18 cellular contexts compared by ENCODE assay signal in genomic region chr5:102623295-102623694, GRCh38.
A peak's percentile ranks its signal among the peaks of the same experiment; 100 is the strongest.
DNase-seq lines count a peak whose midpoint lies in the region; ATAC-seq, FAIRE-seq and TF ChIP-seq lines count a peak whose summit lies in the region.
"Had no signal": no experiment of that assay in that cellular context is flagged by ENCODE, and none has a peak within 500 bp of the region (broad histone marks: within the 10 kb centered on the region; RNA-seq: fewer than 3 reads in every experiment).

No MANE protein-coding gene starts in this region.

- no peak for ATAC-seq in GM18861 (IDR thresholded peaks at IDR 0.05; ENCODE audit: unreplicated experiment)
- ATAC-seq: GM12878 had no signal

- H3K4me3 ChIP-seq in BE2C (ENCODE audit: low read depth, low read length), result peak overlapping the region; percentile 0; the same call in 1 of the 2 replicates
- H3K4me3 ChIP-seq: GM12878 had no signal

- peaks cover 4% of the 10 kb centered on the region for H3K4me1 Mint-ChIP-seq in type B pancreatic cell (ENCODE audit: unreplicated experiment)
- H3K4me1 Mint-ChIP-seq: H9 had no signal

- in situ Hi-C loops in G401 (cut with HindIII; ENCODE audit: low sequenced_read_pairs), result no loop called here

- no peaks in the 10 kb centered on the region for H3K27me3 Mint-ChIP-seq in type B pancreatic cell

- no peaks in the 10 kb centered on the region; the same call in 1 of the 2 replicates for H3K27me3 ChIP-seq in BE2C

- H3K27ac Mint-ChIP-seq in type B pancreatic cell, result peak overlapping the region; percentile 65
- H3K27ac Mint-ChIP-seq: CD4-positive, alpha-beta T cell; H9 had no signal

- no peaks in the 10 kb centered on the region for H3K36me3 ChIP-seq in BE2C

- no peaks in the 10 kb centered on the region for H3K36me3 Mint-ChIP-seq in type B pancreatic cell

- H3K9me3 ChIP-seq in BE2C, result 0 out of 2 replicates have a peak, but pooled peaks cover 10% of the 10 kb centered on the region

- DNase-seq in BE2C (no peak), G401 (ENCODE audit: low spot score) (peak; percentile 5), type B pancreatic cell (ENCODE audit: extremely low spot score, unreplicated experiment) (no peak), T-helper 1 cell (no peak)
- DNase-seq: ACHN; Caco-2; CD4-positive, alpha-beta T cell; DMS79 treated with DMSO at 0.1 percent for 48 hours; H9; IMR-90 had no signal

- H3K9me3 Mint-ChIP-seq in type B pancreatic cell, result peaks cover 9% of the 10 kb centered on the region
- H3K9me3 Mint-ChIP-seq: CD4-positive, alpha-beta T cell; H9 had no signal

- H3K4me1 ChIP-seq in BE2C, result peaks cover 15% of the 10 kb centered on the region
- H3K4me1 ChIP-seq: Caco-2 had no signal

- H3K4me3 Mint-ChIP-seq in type B pancreatic cell, result no peak overlapping the region
- H3K4me3 Mint-ChIP-seq: CD4-positive, alpha-beta T cell; H9 had no signal

- peak; percentile 77 for FAIRE-seq in islet of Langerhans (lab: Jason Lieb, UNC)
- FAIRE-seq: A204.1, D721Med, GM12878, GM19239, H1, HTR-8/SVneo had no signal

- TF ChIP-seq CTCF in BE2C (IDR thresholded peaks at IDR 0.05; ENCODE audit: low read depth, low read length) (no peak), type B pancreatic cell (conservative IDR thresholded peaks at IDR 0.05) (no peak)
